In the genomic region with DNA sequence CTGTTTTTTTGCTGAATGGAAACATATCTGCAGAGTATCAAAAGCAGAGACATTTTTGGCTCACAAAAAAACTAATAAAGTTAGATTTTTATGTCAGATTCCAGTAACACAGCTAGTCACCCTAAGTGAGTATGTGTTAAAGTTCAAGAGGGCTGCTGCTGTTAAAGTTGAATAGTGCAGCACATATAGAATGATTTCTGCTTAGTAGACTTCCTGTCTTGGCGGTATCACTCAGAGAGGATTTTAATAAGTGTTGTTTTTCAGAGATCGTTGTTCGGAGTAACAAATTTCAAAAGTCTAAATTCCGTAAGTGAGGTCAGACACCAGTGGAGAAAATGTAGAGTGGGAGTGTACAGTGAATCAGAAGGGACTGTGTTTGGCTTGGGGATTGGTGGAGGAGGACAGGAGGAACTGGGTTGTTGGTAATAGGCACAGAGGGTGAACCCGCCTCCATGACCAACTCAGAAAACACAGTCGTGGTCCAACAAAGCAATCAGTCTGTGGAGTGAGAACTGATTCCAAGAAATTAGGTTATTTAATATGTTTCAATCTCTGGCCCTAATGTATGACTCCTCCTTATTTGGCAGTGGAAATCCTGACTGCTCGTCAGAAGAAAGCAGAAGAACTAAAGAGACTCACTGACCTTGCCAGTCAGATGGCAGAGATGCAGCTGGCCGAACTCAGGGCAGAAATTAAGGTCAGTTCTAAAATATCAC, we compare ENCODE assay signal across 9 cellular contexts. TPM values are rescaled to one million over a fixed set of nuclear protein-coding genes. Genes with fewer than 3 reads are reported as not detected.
DNase-seq lines count a peak whose midpoint lies in the region; ATAC-seq and TF ChIP-seq lines count a peak whose summit lies in the region.
"Had no signal": no experiment of that assay in that cellular context is flagged by ENCODE, and none has a peak within 500 bp of the region (broad histone marks: within the 10 kb centered on the region; RNA-seq: fewer than 3 reads in every experiment).

No MANE protein-coding gene starts in this region.

- H3K27ac Mint-ChIP-seq in T-helper 17 cell, result peak overlapping the region; percentile 97

- no peak for TF ChIP-seq CTCF in AG10803 (conservative IDR thresholded peaks at IDR 0.05; ENCODE audit: low read length)
- no peak for TF ChIP-seq CTCF in esophagus muscularis mucosa (IDR thresholded peaks at IDR 0.05)
- no peak for TF ChIP-seq CTCF in prostate gland (IDR thresholded peaks at IDR 0.05)

- H3K36me3 Mint-ChIP-seq in T-helper 17 cell (ENCODE audit: low read depth), result no peaks in the 10 kb centered on the region

- H3K4me1 ChIP-seq in esophagus muscularis mucosa, result peaks cover 4 to 35% (median 29%) of the 10 kb centered on the region in 4 donors
- no peaks in the 10 kb centered on the region for H3K4me1 ChIP-seq in prostate gland (replicated peaks)

- H3K36me3 ChIP-seq in esophagus muscularis mucosa (peaks cover 10 to 62% (median 42%) of the 10 kb centered on the region in 4 donors), prostate gland (no peaks in the 10 kb centered on the region)

- peak overlapping the region; percentile 50 to 72 (median 60) for H3K27ac ChIP-seq in esophagus muscularis mucosa (replicated peaks in 1 of 4)
- H3K27ac ChIP-seq in prostate gland, result peak overlapping the region; percentile 43 to 49
- H3K27ac ChIP-seq: epithelial cell of prostate had no signal

- peak overlapping the region; percentile 89 for H3K4me3 Mint-ChIP-seq in T-helper 17 cell

- TF ChIP-seq EP300 in esophagus muscularis mucosa (IDR thresholded peaks at IDR 0.05), result no peak

- DNase-seq in AG10803 (ENCODE audit: low read depth) (peak; percentile 73), T-helper 17 cell (no peak), esophagus muscularis mucosa (ENCODE audit: extremely low spot score) (no peak), prostate gland (ENCODE audit: low spot score) (no peak), NCI-H526 (lab: John Stamatoyannopoulos, UW) (no peak), DMS53 (lab: John Stamatoyannopoulos, UW) (no peak), SHP77 (lab: John Stamatoyannopoulos, UW) (no peak)

- H3K27me3 Mint-ChIP-seq in T-helper 17 cell, result no peaks in the 10 kb centered on the region

- H3K4me1 Mint-ChIP-seq in T-helper 17 cell, result peaks cover 36% of the 10 kb centered on the region

- H3K27me3 ChIP-seq in esophagus muscularis mucosa, result no peaks in the 10 kb centered on the region
- H3K27me3 ChIP-seq in prostate gland (replicated peaks; ENCODE audit: insufficient read depth), result no peaks in the 10 kb centered on the region

- H3K4me3 ChIP-seq in AG10803 (ENCODE audit: low read length) (no peak overlapping the region), esophagus muscularis mucosa (no peak overlapping the region), prostate gland (no peak overlapping the region)

- no peak for TF ChIP-seq POLR2A in esophagus muscularis mucosa (IDR thresholded peaks at IDR 0.05; ENCODE audit: low read depth)
- no peak for TF ChIP-seq POLR2A in prostate gland (IDR thresholded peaks at IDR 0.05)

- 54% methylated on average over 8 of the region's 8 CpGs for WGBS in esophagus muscularis mucosa
- WGBS in prostate gland, result 40% methylated on average over 8 of the region's 8 CpGs

- ATAC-seq in T-helper 17 cell (peak; percentile 78), GM19351 (IDR thresholded peaks at IDR 0.05; ENCODE audit: unreplicated experiment) (no peak)

- no peaks in the 10 kb centered on the region for H3K9me3 ChIP-seq in T-helper 17 cell (ENCODE audit: control insufficient read depth, low read length, poor library complexity, severe bottlenecking)
- H3K9me3 ChIP-seq in esophagus muscularis mucosa, result no peaks in the 10 kb centered on the region
- no peaks in the 10 kb centered on the region for H3K9me3 ChIP-seq in prostate gland

- intact Hi-C loops in esophagus muscularis mucosa (cut with DNase I), result no loop called here
- intact Hi-C loops in prostate gland (cut with DNase I), result loop anchor here (5.0 kb wide), 1 partner anchor 160 kb away; the partner anchor contains the start of gene SPATS2L

RNA-seq across cellular contexts. Expression of gene KCTD18, which starts 43.0 kb away (rescaled TPM):
- total RNA-seq in T-helper 17 cell (10 to 100 TPM; 13.4 to 19.2 TPM), esophagus muscularis mucosa (10 to 100 TPM; 23.2 to 31.0 (median 26.4) TPM), prostate gland (10 to 100 TPM; 21.1 to 38.2 TPM)

RNA-seq across cellular contexts. Expression of gene SGO2, which starts 59.1 kb away (rescaled TPM):
- total RNA-seq in T-helper 17 cell (1 to 10 TPM; 1.2 to 1.5 TPM), esophagus muscularis mucosa (1 to 10 TPM in 3 of 4 donors, under 1 TPM in 1; 0.71 to 2.5 (median 1.9) TPM), prostate gland (1 to 10 TPM; 5.1 to 8.0 TPM)
